Comparison of ENCODE assay signal across 9 cellular contexts in genomic region chr17:34703533-34703932, GRCh38.
DNase-seq lines count a peak whose midpoint lies in the region; ATAC-seq and TF ChIP-seq lines count a peak whose summit lies in the region.
"Had no signal": no experiment of that assay in that cellular context is flagged by ENCODE, and none has a peak within 500 bp of the region (broad histone marks: within the 10 kb centered on the region; RNA-seq: fewer than 3 reads in every experiment).

No MANE protein-coding gene starts in this region.

- H3K9me3 ChIP-seq in SJCRH30 (replicated peaks) = no peaks in the 10 kb centered on the region

- H3K4me3 ChIP-seq in SJCRH30 = no peak overlapping the region
- H3K4me3 ChIP-seq in fibroblast of mammary gland (ENCODE audit: control insufficient read depth, low read depth, low read length) = no peak overlapping the region

- DNase-seq in activated naive CD8-positive, alpha-beta T cell treated with anti-CD3 and anti-CD28 coated beads, Interleukin-2, amount 10 ng/mL, durations not matched to agents 7 days and 5 days = peak; percentile 44
- no peak for DNase-seq in activated naive CD8-positive, alpha-beta T cell treated with anti-CD3 and anti-CD28 coated beads for 36 hours
- DNase-seq in SJCRH30 (peak; percentile 70 to 82), fibroblast of mammary gland (ENCODE audit: low read depth) (peak; percentile 27), NCI-H1694 treated with DMSO at 0.1 percent for 48 hours (lab: John Stamatoyannopoulos, UW) (no peak), NCI-H510A (lab: John Stamatoyannopoulos, UW) (no peak)
- DNase-seq in stimulated activated CD4-positive, alpha-beta T cell treated with anti-CD3 and anti-CD28 coated beads, TNF-alpha, amount 100 ng/mL, for 48 hours (ENCODE audit: low read depth in 3 of 3) = peak in 2 of 3 donors; percentile 1 to 26

- POLR2A ChIA-PET in activated naive CD8-positive, alpha-beta T cell treated with anti-CD3 and anti-CD28 coated beads, Interleukin-2, amount 10 ng/mL, durations not matched to agents 7 days and 5 days (lab: Charles Lee) = no interaction called here

- no peaks in the 10 kb centered on the region for H3K36me3 ChIP-seq in SJCRH30

- H3K27ac Mint-ChIP-seq in activated naive CD8-positive, alpha-beta T cell treated with anti-CD3 and anti-CD28 coated beads, Interleukin-2, amount 10 ng/mL, durations not matched to agents 7 days and 5 days = no peak overlapping the region
- H3K27ac Mint-ChIP-seq in activated naive CD8-positive, alpha-beta T cell treated with anti-CD3 and anti-CD28 coated beads for 36 hours = no peak overlapping the region
- H3K27ac Mint-ChIP-seq: CD8-positive, alpha-beta memory T cell had no signal

- H3K27me3 ChIP-seq in SJCRH30 = no peaks in the 10 kb centered on the region

- no peaks in the 10 kb centered on the region for H3K36me3 Mint-ChIP-seq in activated naive CD8-positive, alpha-beta T cell treated with anti-CD3 and anti-CD28 coated beads, Interleukin-2, amount 10 ng/mL, durations not matched to agents 7 days and 5 days
- H3K36me3 Mint-ChIP-seq in activated naive CD8-positive, alpha-beta T cell treated with anti-CD3 and anti-CD28 coated beads for 36 hours = no peaks in the 10 kb centered on the region
- H3K36me3 Mint-ChIP-seq: CD8-positive, alpha-beta memory T cell had no signal

- peaks cover 2% of the 10 kb centered on the region for H3K27me3 Mint-ChIP-seq in activated naive CD8-positive, alpha-beta T cell treated with anti-CD3 and anti-CD28 coated beads, Interleukin-2, amount 10 ng/mL, durations not matched to agents 7 days and 5 days
- peaks cover 32% of the 10 kb centered on the region for H3K27me3 Mint-ChIP-seq in activated naive CD8-positive, alpha-beta T cell treated with anti-CD3 and anti-CD28 coated beads for 36 hours

- TF ChIP-seq CTCF in fibroblast of mammary gland (conservative IDR thresholded peaks at IDR 0.05; ENCODE audit: control insufficient read depth, insufficient read depth, low read depth, low read length) = no peak

- ATAC-seq in activated naive CD8-positive, alpha-beta T cell treated with anti-CD3 and anti-CD28 coated beads, Interleukin-2, amount 10 ng/mL, durations not matched to agents 7 days and 5 days (ENCODE audit: low read depth) = no peak
- no peak for ATAC-seq in HG03457 (IDR thresholded peaks at IDR 0.05; ENCODE audit: unreplicated experiment)

- no peaks in the 10 kb centered on the region for H3K4me1 Mint-ChIP-seq in activated naive CD8-positive, alpha-beta T cell treated with anti-CD3 and anti-CD28 coated beads, Interleukin-2, amount 10 ng/mL, durations not matched to agents 7 days and 5 days
- H3K4me1 Mint-ChIP-seq in activated naive CD8-positive, alpha-beta T cell treated with anti-CD3 and anti-CD28 coated beads for 36 hours = no peaks in the 10 kb centered on the region
- H3K4me1 Mint-ChIP-seq: CD8-positive, alpha-beta memory T cell had no signal

- no peak overlapping the region for H3K4me3 Mint-ChIP-seq in activated naive CD8-positive, alpha-beta T cell treated with anti-CD3 and anti-CD28 coated beads, Interleukin-2, amount 10 ng/mL, durations not matched to agents 7 days and 5 days
- H3K4me3 Mint-ChIP-seq in activated naive CD8-positive, alpha-beta T cell treated with anti-CD3 and anti-CD28 coated beads for 36 hours = no peak overlapping the region
- H3K4me3 Mint-ChIP-seq: CD8-positive, alpha-beta memory T cell had no signal

- no peaks in the 10 kb centered on the region for H3K9me3 Mint-ChIP-seq in activated naive CD8-positive, alpha-beta T cell treated with anti-CD3 and anti-CD28 coated beads, Interleukin-2, amount 10 ng/mL, durations not matched to agents 7 days and 5 days
- H3K9me3 Mint-ChIP-seq in activated naive CD8-positive, alpha-beta T cell treated with anti-CD3 and anti-CD28 coated beads for 36 hours = no peaks in the 10 kb centered on the region

- H3K4me1 ChIP-seq in SJCRH30 = no peaks in the 10 kb centered on the region

- no peak overlapping the region for H3K27ac ChIP-seq in SJCRH30

Comparison
In these comparisons a context has a peak if more than half of its experiments do, and no peak if none do; other contexts are left out.
1. DNase-seq: peak in activated naive CD8-positive, alpha-beta T cell treated with anti-CD3 and anti-CD28 coated beads, Interleukin-2, amount 10 ng/mL, durations not matched to agents 7 days and 5 days (single experiment), SJCRH30 (2 of 2), fibroblast of mammary gland (single experiment) and stimulated activated CD4-positive, alpha-beta T cell treated with anti-CD3 and anti-CD28 coated beads, TNF-alpha, amount 100 ng/mL, for 48 hours (2 of 3); none in activated naive CD8-positive, alpha-beta T cell treated with anti-CD3 and anti-CD28 coated beads for 36 hours (single experiment), NCI-H1694 treated with DMSO at 0.1 percent for 48 hours (single experiment) and NCI-H510A (single experiment).